In the genomic region with DNA sequence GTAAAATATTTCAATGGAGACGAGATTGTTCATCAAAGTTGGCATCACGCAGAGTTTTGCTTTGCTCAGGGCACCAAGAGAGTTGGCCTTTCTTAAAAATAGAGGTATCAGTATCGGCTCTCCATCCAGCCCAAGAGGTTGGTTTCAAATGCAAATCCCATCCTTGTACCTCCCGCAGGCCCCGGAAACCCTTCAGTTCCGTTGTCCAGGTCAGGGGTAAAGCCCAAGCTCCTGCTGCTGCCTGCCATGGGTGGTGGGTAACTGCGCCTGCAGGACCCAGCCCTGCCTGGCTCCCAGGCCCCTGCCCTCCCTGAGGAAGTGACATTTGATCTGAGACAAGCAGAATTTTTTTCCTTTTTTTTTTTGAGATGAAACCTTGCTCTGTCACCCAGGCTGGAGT, we compare ENCODE assay signal across 16 cellular contexts. TPM values are rescaled to one million over a fixed set of nuclear protein-coding genes. Genes with fewer than 3 reads are reported as not detected.
A peak's percentile ranks its signal among the peaks of the same experiment; 100 is the strongest.
DNase-seq lines count a peak whose midpoint lies in the region; ATAC-seq and TF ChIP-seq lines count a peak whose summit lies in the region.
"Had no signal": no experiment of that assay in that cellular context is flagged by ENCODE, and none has a peak within 500 bp of the region (broad histone marks: within the 10 kb centered on the region; RNA-seq: fewer than 3 reads in every experiment).

No MANE protein-coding gene starts in this region.

- no peaks in the 10 kb centered on the region for H3K27me3 ChIP-seq in RWPE2 (ENCODE audit: insufficient read depth, poor library complexity, severe bottlenecking)
- peaks cover 12% of the 10 kb centered on the region for H3K27me3 ChIP-seq in upper lobe of right lung
- H3K27me3 ChIP-seq: BLaER1 had no signal

- H3K36me3 ChIP-seq in RWPE2 (ENCODE audit: low read depth) (no peaks in the 10 kb centered on the region), upper lobe of right lung (no peaks in the 10 kb centered on the region)
- H3K36me3 ChIP-seq: BLaER1, HAP-1 had no signal

- H3K27ac ChIP-seq in RWPE2 (ENCODE audit: poor library complexity, severe bottlenecking) (no peak overlapping the region), upper lobe of right lung (no peak overlapping the region)
- H3K27ac ChIP-seq: BLaER1, HL-60 had no signal

- DNase-seq in activated CD8-positive, alpha-beta memory T cell treated with anti-CD3 and anti-CD28 coated beads for 24 hours: peak; percentile 42
- no peak for DNase-seq in activated CD8-positive, alpha-beta memory T cell treated with anti-CD3 and anti-CD28 coated beads, Interleukin-2, amount 50 U/mL, for 48 hours
- DNase-seq in RWPE2 (ENCODE audit: low spot score) (peak; percentile 15), iPS-NIHi11 (ENCODE audit: low spot score) (peak; percentile 31), upper lobe of right lung (peak; percentile 34)
- DNase-seq: 8988T; AML-193; Caco-2; CD8-positive, alpha-beta memory T cell; DND-41; GDM1 had no signal

- H3K9me3 ChIP-seq in RWPE2 (ENCODE audit: severe bottlenecking): no peaks in the 10 kb centered on the region
- H3K9me3 ChIP-seq in upper lobe of right lung: no peaks in the 10 kb centered on the region
- H3K9me3 ChIP-seq: BLaER1, Caco-2, HAP-1 had no signal

- TF ChIP-seq CTCF in RWPE2 (IDR thresholded peaks at IDR 0.05; ENCODE audit: poor library complexity, severe bottlenecking): no peak
- no peak for TF ChIP-seq CTCF in upper lobe of right lung (IDR thresholded peaks at IDR 0.05)

- H3K4me3 ChIP-seq in RWPE2 (ENCODE audit: severe bottlenecking): no peak overlapping the region
- H3K4me3 ChIP-seq in upper lobe of right lung: no peak overlapping the region
- H3K4me3 ChIP-seq: BLaER1, HAP-1 had no signal

- H3K4me1 ChIP-seq in RWPE2 (ENCODE audit: insufficient read depth, poor library complexity, severe bottlenecking): peaks cover 3% of the 10 kb centered on the region
- no peaks in the 10 kb centered on the region for H3K4me1 ChIP-seq in upper lobe of right lung
- H3K4me1 ChIP-seq: HAP-1 had no signal

- no peak for ATAC-seq in RWPE2 (ENCODE audit: low read depth)
- ATAC-seq in upper lobe of right lung: no peak
- ATAC-seq in HG03432 (IDR thresholded peaks at IDR 0.05; ENCODE audit: unreplicated experiment): no peak
- ATAC-seq in HG02763 (IDR thresholded peaks at IDR 0.05; ENCODE audit: unreplicated experiment): no peak

- intact Hi-C loops in upper lobe of right lung (cut with DNase I): no loop called here

RNA-seq across cellular contexts. Expression of a gene that starts 49.3 kb away (rescaled TPM):
- 18.4 TPM for total RNA-seq in upper lobe of right lung
